Comparison of ENCODE assay signal across 11 cellular contexts in genomic region chr12:116244001-116244400, GRCh38. TPM values are rescaled to one million over a fixed set of nuclear protein-coding genes. Genes with fewer than 3 reads are reported as not detected.
DNase-seq lines count a peak whose midpoint lies in the region; ATAC-seq, FAIRE-seq and TF ChIP-seq lines count a peak whose summit lies in the region.
"Had no signal": no experiment of that assay in that cellular context is flagged by ENCODE, and none has a peak within 500 bp of the region (broad histone marks: within the 10 kb centered on the region; RNA-seq: fewer than 3 reads in every experiment).

No MANE protein-coding gene starts in this region.

- H3K27ac Mint-ChIP-seq in stimulated activated naive B cell treated with anti-CD40 and anti-IgM and Interleukin-4, amounts not matched to agents 10 μg/mL and 1 μg/mL and 100 μg/mL, for 72 hours = no peak overlapping the region

- no peak overlapping the region for H3K4me3 Mint-ChIP-seq in activated T-cell treated with anti-CD3 and anti-CD28 coated beads, Interleukin-2, amount 50 U/mL, for 4 hours
- no peak overlapping the region for H3K4me3 Mint-ChIP-seq in stimulated activated naive B cell treated with anti-CD40 and anti-IgM and Interleukin-4, amounts not matched to agents 10 μg/mL and 1 μg/mL and 100 μg/mL, for 72 hours

- H3K9me3 Mint-ChIP-seq in activated T-cell treated with anti-CD3 and anti-CD28 coated beads, Interleukin-2, amount 50 U/mL, for 4 hours = no peaks in the 10 kb centered on the region
- no peaks in the 10 kb centered on the region for H3K9me3 Mint-ChIP-seq in stimulated activated naive B cell treated with anti-CD40 and anti-IgM and Interleukin-4, amounts not matched to agents 10 μg/mL and 1 μg/mL and 100 μg/mL, for 72 hours

- no peak overlapping the region for H3K4me3 ChIP-seq in RWPE2 (ENCODE audit: severe bottlenecking)
- H3K4me3 ChIP-seq in kidney (ENCODE audit: low read length in 2 of 2) = peak overlapping the region in 1 of 2 donors; percentile 0
- H3K4me3 ChIP-seq: esophagus squamous epithelium had no signal

- intact Hi-C loops in kidney (cut with DNase I) = no loop called here

- DNase-seq in activated T-cell treated with anti-CD3 and anti-CD28 coated beads, Interleukin-2, amount 50 U/mL, for 4 hours = peak; percentile 8
- DNase-seq in activated T-cell treated with anti-CD3 and anti-CD28 coated beads for 4 hours (no peak), RWPE2 (ENCODE audit: low spot score) (no peak), kidney (no peak), Kasumi-1 (lab: John Stamatoyannopoulos, UW) (no peak), NCI-H2081 (lab: John Stamatoyannopoulos, UW) (no peak)
- no peak for DNase-seq in stimulated activated naive B cell treated with anti-CD40 and anti-IgM and Interleukin-4, amounts not matched to agents 10 μg/mL and 1 μg/mL and 100 μg/mL, for 72 hours
- DNase-seq: esophagus squamous epithelium, NCI-H1048, nucleus accumbens had no signal

- H3K27me3 ChIP-seq in RWPE2 (ENCODE audit: insufficient read depth, poor library complexity, severe bottlenecking) = no peaks in the 10 kb centered on the region
- H3K27me3 ChIP-seq: esophagus squamous epithelium had no signal

- H3K27me3 Mint-ChIP-seq in activated T-cell treated with anti-CD3 and anti-CD28 coated beads, Interleukin-2, amount 50 U/mL, for 4 hours (ENCODE audit: low read depth) = no peaks in the 10 kb centered on the region
- no peaks in the 10 kb centered on the region for H3K27me3 Mint-ChIP-seq in stimulated activated naive B cell treated with anti-CD40 and anti-IgM and Interleukin-4, amounts not matched to agents 10 μg/mL and 1 μg/mL and 100 μg/mL, for 72 hours

- H3K4me1 ChIP-seq in RWPE2 (ENCODE audit: insufficient read depth, poor library complexity, severe bottlenecking) (peaks cover 12% of the 10 kb centered on the region), kidney (ENCODE audit: control insufficient read depth in 1 of 2, insufficient read depth in 1 of 2, low read depth in 1 of 2, low read length in 2 of 2) (peaks cover 14 to 33% of the 10 kb centered on the region in 2 donors)

- TF ChIP-seq CTCF in RWPE2 (IDR thresholded peaks at IDR 0.05; ENCODE audit: poor library complexity, severe bottlenecking) = no peak
- TF ChIP-seq CTCF in kidney (IDR thresholded peaks at IDR 0.05; ENCODE audit: borderline replicate concordance, extremely low read depth, insufficient read depth) = no peak

- H3K9me3 ChIP-seq in RWPE2 (ENCODE audit: severe bottlenecking) = no peaks in the 10 kb centered on the region
- no peaks in the 10 kb centered on the region for H3K9me3 ChIP-seq in kidney (ENCODE audit: control insufficient read depth in 1 of 2, low read length in 2 of 2)
- H3K9me3 ChIP-seq: esophagus squamous epithelium had no signal

- no peak overlapping the region for H3K9ac ChIP-seq in kidney (ENCODE audit: low read length in 2 of 2)

- H3K27ac ChIP-seq in RWPE2 (ENCODE audit: poor library complexity, severe bottlenecking) (no peak overlapping the region), kidney (ENCODE audit: low read depth in 2 of 2, low read length in 2 of 2) (no peak overlapping the region)
- H3K27ac ChIP-seq: esophagus squamous epithelium had no signal

- ATAC-seq in activated T-cell treated with anti-CD3 and anti-CD28 coated beads, Interleukin-2, amount 50 U/mL, for 4 hours = peak in 1 of 2 donors; percentile 76
- peak; percentile 35; the same call in 1 of the 3 replicates for ATAC-seq in RWPE2 (ENCODE audit: low read depth)
- ATAC-seq in stimulated activated naive B cell treated with anti-CD40 and anti-IgM and Interleukin-4, amounts not matched to agents 10 μg/mL and 1 μg/mL and 100 μg/mL, for 72 hours (replicated peaks) = peak; percentile 88 to 94
- ATAC-seq in GM18498 (IDR thresholded peaks at IDR 0.05; ENCODE audit: unreplicated experiment) = no peak

- no peaks in the 10 kb centered on the region for H3K36me3 Mint-ChIP-seq in activated T-cell treated with anti-CD3 and anti-CD28 coated beads, Interleukin-2, amount 50 U/mL, for 4 hours (ENCODE audit: insufficient read depth)
- peaks cover 5 to 13% of the 10 kb centered on the region in 2 donors for H3K36me3 Mint-ChIP-seq in stimulated activated naive B cell treated with anti-CD40 and anti-IgM and Interleukin-4, amounts not matched to agents 10 μg/mL and 1 μg/mL and 100 μg/mL, for 72 hours

- peak; percentile 62 for FAIRE-seq in kidney (lab: Jason Lieb, UNC)

- H3K36me3 ChIP-seq in RWPE2 (ENCODE audit: low read depth) (no peaks in the 10 kb centered on the region), kidney (ENCODE audit: control insufficient read depth in 1 of 2, insufficient read depth in 2 of 2, low read length in 2 of 2) (no peaks in the 10 kb centered on the region)
- H3K36me3 ChIP-seq: esophagus squamous epithelium had no signal

- peaks cover 73% of the 10 kb centered on the region for H3K4me1 Mint-ChIP-seq in activated T-cell treated with anti-CD3 and anti-CD28 coated beads, Interleukin-2, amount 50 U/mL, for 4 hours (ENCODE audit: low read depth)
- H3K4me1 Mint-ChIP-seq in stimulated activated naive B cell treated with anti-CD40 and anti-IgM and Interleukin-4, amounts not matched to agents 10 μg/mL and 1 μg/mL and 100 μg/mL, for 72 hours = peaks cover 33 to 74% of the 10 kb centered on the region in 2 donors

RNA-seq across cellular contexts. Expression of gene MED13L, which starts 33.5 kb away (rescaled TPM):
- 10 to 100 TPM; 45.6 to 49.7 (median 47.5) TPM for total RNA-seq in activated T-cell treated with anti-CD3 and anti-CD28 coated beads, Interleukin-2, amount 50 U/mL, for 4 hours
- 153 TPM for total RNA-seq in kidney
- polyA plus RNA-seq in kidney (ENCODE audit: insufficient read depth, low read depth, low replicate concordance) = 7.1 TPM
